17 cellular contexts compared by ENCODE assay signal in the genomic region with DNA sequence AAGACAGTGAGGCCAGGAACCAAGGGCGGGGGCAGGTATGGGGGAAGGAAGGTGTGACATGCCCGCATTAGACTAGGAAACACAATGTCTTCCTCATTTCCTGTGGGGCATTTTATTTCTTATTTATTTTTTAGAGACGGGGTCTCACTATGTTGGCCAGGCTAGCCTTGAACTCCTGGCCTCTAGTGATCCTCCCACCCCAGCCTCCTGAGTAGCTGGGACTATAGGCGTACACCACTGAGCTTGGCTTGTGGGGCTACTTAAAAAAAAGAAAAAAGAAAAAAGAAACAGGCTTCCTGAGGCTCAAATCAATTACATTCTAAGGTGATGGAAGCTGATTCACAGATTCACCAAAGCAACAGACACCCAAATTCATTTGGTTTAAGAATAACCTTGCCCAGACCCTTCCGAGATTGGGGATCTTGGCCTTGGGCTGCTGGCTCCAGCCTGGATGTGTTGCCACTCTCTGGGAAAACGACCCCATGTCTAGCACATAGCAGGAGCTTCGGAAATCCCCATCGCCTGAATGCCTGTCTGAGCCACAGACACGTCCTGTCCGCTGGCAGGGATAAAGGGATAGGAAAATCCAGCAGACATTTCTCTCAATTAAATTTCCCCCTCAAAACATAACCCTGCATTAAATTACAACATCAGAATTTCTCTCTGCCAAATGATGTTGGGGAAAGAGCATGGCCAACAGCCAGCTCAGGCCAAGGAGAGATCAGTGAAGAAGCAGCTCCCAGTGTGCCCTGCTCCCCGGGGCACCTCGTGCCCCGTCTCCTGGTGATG. TPM values are rescaled to one million over a fixed set of nuclear protein-coding genes. Genes with fewer than 3 reads are reported as not detected.
"Had no signal": no experiment of that assay in that cellular context is flagged by ENCODE, and none has a peak within 500 bp of the region (broad histone marks: within the 10 kb centered on the region; RNA-seq: fewer than 3 reads in every experiment).

No MANE protein-coding gene starts in this region.

- H3K27ac ChIP-seq: suprapubic skin had no signal

- H3K4me3 ChIP-seq: suprapubic skin had no signal

- ATAC-seq: effector memory CD8-positive, alpha-beta T cell; left ventricle myocardium superior; right cardiac atrium had no signal

- H3K9me3 ChIP-seq: suprapubic skin had no signal

- H3K36me3 ChIP-seq: suprapubic skin had no signal

- DNase-seq: activated CD4-positive, alpha-beta T cell treated with anti-CD3 and anti-CD28 coated beads, Interleukin-2, amount 50 U/mL, for 1 hour; activated CD4-positive, CD25-positive, alpha-beta regulatory T cell; activated CD8-positive, alpha-beta memory T cell treated with anti-CD3 and anti-CD28 coated beads for 24 hours; activated naive CD8-positive, alpha-beta T cell treated with anti-CD3 and anti-CD28 coated beads, Interleukin-2, amount 10 ng/mL, durations not matched to agents 7 days and 5 days; anterior cingulate cortex; effector memory CD8-positive, alpha-beta T cell; hippocampal formation; left ventricle myocardium superior; nucleus accumbens; right cardiac atrium; SW 1271 had no signal

RNA-seq across cellular contexts. Expression of a gene that starts 13.0 kb away (rescaled TPM):
- total RNA-seq: activated naive CD8-positive, alpha-beta T cell treated with anti-CD3 and anti-CD28 coated beads, Interleukin-2, amount 10 ng/mL, durations not matched to agents 7 days and 5 days; activated T-helper 1 cell treated with anti-CD3 and anti-CD28 coated beads, Interleukin-12 subunit alpha, Interleukin-12 subunit beta, Interleukin-2, Interleukin-4 antibody, amounts not matched to agents 30 ng/mL and 10 ng/mL and 1 ng/mL, durations not matched to agents 14 hours and 24 hours and 36 hours; glomerular endothelial cell; kidney epithelial cell; progenitor cell of endocrine pancreas; right cardiac atrium; suprapubic skin; T-helper 2 cell treated with Interferon-gamma antibody and Interleukin-4, amounts not matched to agents 100 ng/mL and 5 ng/mL, for 36 hours had no signal

RNA-seq across cellular contexts. Expression of a gene that starts 31.4 kb away (rescaled TPM):
- total RNA-seq: activated naive CD8-positive, alpha-beta T cell treated with anti-CD3 and anti-CD28 coated beads, Interleukin-2, amount 10 ng/mL, durations not matched to agents 7 days and 5 days; activated T-helper 1 cell treated with anti-CD3 and anti-CD28 coated beads, Interleukin-12 subunit alpha, Interleukin-12 subunit beta, Interleukin-2, Interleukin-4 antibody, amounts not matched to agents 30 ng/mL and 10 ng/mL and 1 ng/mL, durations not matched to agents 14 hours and 24 hours and 36 hours; glomerular endothelial cell; kidney epithelial cell; progenitor cell of endocrine pancreas; T-helper 2 cell treated with Interferon-gamma antibody and Interleukin-4, amounts not matched to agents 100 ng/mL and 5 ng/mL, for 36 hours had no signal
